In genomic region chr6:156975414-156975813, GRCh38 we compare ENCODE assay signal across 15 cellular contexts.
DNase-seq lines count a peak whose midpoint lies in the region; ATAC-seq and TF ChIP-seq lines count a peak whose summit lies in the region.
"Had no signal": no experiment of that assay in that cellular context is flagged by ENCODE, and none has a peak within 500 bp of the region (broad histone marks: within the 10 kb centered on the region; RNA-seq: fewer than 3 reads in every experiment).

No MANE protein-coding gene starts in this region.

- no peak for ATAC-seq in effector memory CD8-positive, alpha-beta T cell (replicated peaks)
- no peak for ATAC-seq in stimulated activated naive CD8-positive, alpha-beta T cell treated with anti-CD3 and anti-CD28 coated beads, Interleukin-15, amount 100 ng/mL, for 72 hours
- ATAC-seq: PC-3 had no signal

- peaks cover 2% of the 10 kb centered on the region; the same call in 1 of the 2 replicates for H4K20me1 ChIP-seq in OCI-LY3 (ENCODE audit: insufficient read depth, low read length)

- peak overlapping the region; percentile 67 for H3K4me3 Mint-ChIP-seq in activated naive CD4-positive, alpha-beta T cell treated with anti-CD3 and anti-CD28 coated beads for 36 hours
- peak overlapping the region; percentile 49 to 75 for H3K4me3 Mint-ChIP-seq in effector memory CD8-positive, alpha-beta T cell
- H3K4me3 Mint-ChIP-seq in stimulated activated naive CD8-positive, alpha-beta T cell treated with anti-CD3 and anti-CD28 coated beads, Interleukin-15, amount 100 ng/mL, for 72 hours, result peak overlapping the region; percentile 57 to 78

- H3K9me3 ChIP-seq in OCI-LY3 (ENCODE audit: insufficient read depth, low read length), result no peaks in the 10 kb centered on the region
- H3K9me3 ChIP-seq: prostate gland, spleen, stomach had no signal

- H2AFZ ChIP-seq in OCI-LY3 (ENCODE audit: low read depth, low read length), result no peak overlapping the region

- no peaks in the 10 kb centered on the region for H3K36me3 Mint-ChIP-seq in activated naive CD4-positive, alpha-beta T cell treated with anti-CD3 and anti-CD28 coated beads for 36 hours (ENCODE audit: low read depth)
- no peaks in the 10 kb centered on the region for H3K36me3 Mint-ChIP-seq in effector memory CD8-positive, alpha-beta T cell (ENCODE audit: insufficient read depth)

- H3K27me3 Mint-ChIP-seq in activated naive CD4-positive, alpha-beta T cell treated with anti-CD3 and anti-CD28 coated beads for 36 hours (ENCODE audit: low read depth), result no peaks in the 10 kb centered on the region
- no peaks in the 10 kb centered on the region for H3K27me3 Mint-ChIP-seq in effector memory CD8-positive, alpha-beta T cell
- H3K27me3 Mint-ChIP-seq in stimulated activated naive CD8-positive, alpha-beta T cell treated with anti-CD3 and anti-CD28 coated beads, Interleukin-15, amount 100 ng/mL, for 72 hours, result no peaks in the 10 kb centered on the region

- intact Hi-C loops in activated naive CD4-positive, alpha-beta T cell treated with anti-CD3 and anti-CD28 coated beads for 36 hours (cut with micrococcal nuclease), result loop anchor here (1.0 to 5.0 kb wide), 4 partner anchors 11 to 562 kb away; no protein-coding TSS in a partner anchor
- intact Hi-C loops in dorsolateral prefrontal cortex (cut with DNase I), result no loop called here

- peak overlapping the region; percentile 98 for H3K4me2 ChIP-seq in OCI-LY3 (ENCODE audit: low read length)

- H3K27me3 ChIP-seq in OCI-LY3 (ENCODE audit: low read depth, low read length) (no peaks in the 10 kb centered on the region), dorsolateral prefrontal cortex (no peaks in the 10 kb centered on the region)
- H3K27me3 ChIP-seq: spleen, stomach had no signal

- peaks cover 58% of the 10 kb centered on the region for H3K4me1 ChIP-seq in OCI-LY3 (ENCODE audit: low read length)

- H3K27ac Mint-ChIP-seq in activated naive CD4-positive, alpha-beta T cell treated with anti-CD3 and anti-CD28 coated beads for 36 hours, result peak overlapping the region; percentile 54
- peak overlapping the region; percentile 50 to 59 for H3K27ac Mint-ChIP-seq in effector memory CD8-positive, alpha-beta T cell
- H3K27ac Mint-ChIP-seq in stimulated activated naive CD8-positive, alpha-beta T cell treated with anti-CD3 and anti-CD28 coated beads, Interleukin-15, amount 100 ng/mL, for 72 hours, result no peak overlapping the region

- H3K9me3 Mint-ChIP-seq in activated naive CD4-positive, alpha-beta T cell treated with anti-CD3 and anti-CD28 coated beads for 36 hours, result no peaks in the 10 kb centered on the region
- no peaks in the 10 kb centered on the region for H3K9me3 Mint-ChIP-seq in effector memory CD8-positive, alpha-beta T cell
- H3K9me3 Mint-ChIP-seq in stimulated activated naive CD8-positive, alpha-beta T cell treated with anti-CD3 and anti-CD28 coated beads, Interleukin-15, amount 100 ng/mL, for 72 hours, result no peaks in the 10 kb centered on the region

- peaks cover 3% of the 10 kb centered on the region for H3K36me3 ChIP-seq in OCI-LY3 (replicated peaks; ENCODE audit: low read depth, low read length)
- H3K36me3 ChIP-seq: prostate gland, spleen, stomach had no signal

- peaks cover 79% of the 10 kb centered on the region for H3K4me1 Mint-ChIP-seq in activated naive CD4-positive, alpha-beta T cell treated with anti-CD3 and anti-CD28 coated beads for 36 hours (ENCODE audit: low read depth)
- H3K4me1 Mint-ChIP-seq in effector memory CD8-positive, alpha-beta T cell (ENCODE audit: low read depth in 2 of 2), result peaks cover 50 to 78% of the 10 kb centered on the region in 2 donors
- H3K4me1 Mint-ChIP-seq in stimulated activated naive CD8-positive, alpha-beta T cell treated with anti-CD3 and anti-CD28 coated beads, Interleukin-15, amount 100 ng/mL, for 72 hours, result peaks cover 88% of the 10 kb centered on the region

- H3K27ac ChIP-seq in OCI-LY3 (ENCODE audit: low read length) (peak overlapping the region; percentile 77), dorsolateral prefrontal cortex (no peak overlapping the region)
- H3K27ac ChIP-seq: prostate gland had no signal

- CTCF ChIA-PET in activated naive CD4-positive, alpha-beta T cell treated with anti-CD3 and anti-CD28 coated beads for 36 hours (lab: Charles Lee), result no interaction called here

- no peak for DNase-seq in activated naive CD4-positive, alpha-beta T cell treated with anti-CD3 and anti-CD28 coated beads for 36 hours
- DNase-seq in activated naive CD4-positive, alpha-beta T cell (lab: John Stamatoyannopoulos, UW), result no peak
- no peak for DNase-seq in effector memory CD8-positive, alpha-beta T cell
- no peak for DNase-seq in stimulated activated naive CD8-positive, alpha-beta T cell treated with anti-CD3 and anti-CD28 coated beads, Interleukin-15, amount 100 ng/mL, for 72 hours
- DNase-seq in NCI-H2029 treated with DMSO at 0.1 percent for 48 hours (lab: John Stamatoyannopoulos, UW) (no peak), dorsolateral prefrontal cortex (no peak), UCSD-AML1 (lab: John Stamatoyannopoulos, UW; ENCODE audit: unreplicated experiment) (no peak)
- DNase-seq: foreskin melanocyte, left ventricle myocardium superior, NCI-H2029, PC-3, spleen, stomach had no signal

- H3K4me3 ChIP-seq in OCI-LY3 (ENCODE audit: low read length), result peak overlapping the region; percentile 84
- H3K4me3 ChIP-seq in dorsolateral prefrontal cortex, result no peak overlapping the region
- H3K4me3 ChIP-seq: prostate gland had no signal

- peak overlapping the region; percentile 65 for H3K9ac ChIP-seq in OCI-LY3 (ENCODE audit: low read length)

- TF ChIP-seq CTCF in OCI-LY3 (IDR thresholded peaks at IDR 0.05; ENCODE audit: low read depth, low read length) (no peak), dorsolateral prefrontal cortex (IDR thresholded peaks at IDR 0.05 in 54 of 56, conservative IDR thresholded peaks at IDR 0.05 in 2 of 56; ENCODE audit: low read depth in 1 of 56, partially characterized antibody in 56 of 56) (no peak)

- peaks cover 84% of the 10 kb centered on the region for H3K79me2 ChIP-seq in OCI-LY3 (ENCODE audit: low read length)

Comparison
In these comparisons a context has a peak if more than half of its experiments do, and no peak if none do; other contexts are left out.
1. H3K27ac Mint-ChIP-seq: peak in activated naive CD4-positive, alpha-beta T cell treated with anti-CD3 and anti-CD28 coated beads for 36 hours (single experiment) and effector memory CD8-positive, alpha-beta T cell (2 of 2); none in stimulated activated naive CD8-positive, alpha-beta T cell treated with anti-CD3 and anti-CD28 coated beads, Interleukin-15, amount 100 ng/mL, for 72 hours (0 of 2).
2. Peak in every context shown above with its lines, with median percentiles within 50 percentile points of each other: H3K4me3 Mint-ChIP-seq.